19 cellular contexts compared by ENCODE assay signal in the genomic region with DNA sequence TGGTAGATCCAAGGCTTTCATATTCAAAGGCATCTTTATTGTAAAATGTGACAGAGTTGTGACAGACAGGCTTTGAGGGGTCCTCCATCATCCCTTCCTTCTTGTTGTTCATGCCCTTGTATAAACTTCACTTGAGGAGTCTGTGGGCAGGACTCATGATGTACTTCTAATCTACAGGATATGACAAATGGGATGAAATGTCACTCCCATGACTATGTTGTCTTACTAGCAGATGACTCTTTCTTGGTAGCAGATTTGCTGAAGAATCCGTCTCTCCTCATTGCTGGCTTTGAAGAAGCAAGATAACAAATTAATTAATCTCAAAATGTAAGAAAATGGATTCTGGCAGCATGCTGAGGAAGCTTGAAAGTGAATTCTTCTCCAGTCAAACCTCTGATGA.
DNase-seq lines count a peak whose midpoint lies in the region; ATAC-seq and TF ChIP-seq lines count a peak whose summit lies in the region.
"Had no signal": no experiment of that assay in that cellular context is flagged by ENCODE, and none has a peak within 500 bp of the region (broad histone marks: within the 10 kb centered on the region; RNA-seq: fewer than 3 reads in every experiment).

No MANE protein-coding gene starts in this region.

- DNase-seq in HT1080 (ENCODE audit: low read depth) = peak; percentile 75
- DNase-seq in RKO (ENCODE audit: low spot score) = peak; percentile 64
- peak; percentile 10 for DNase-seq in epithelial cell of esophagus (ENCODE audit: low read depth)
- no peak for DNase-seq in foreskin keratinocyte
- no peak for DNase-seq in activated T-helper 1 cell treated with anti-CD3 and anti-CD28 coated beads, Interleukin-12 subunit alpha, Interleukin-12 subunit beta, Interleukin-2, Interleukin-4 antibody, amounts not matched to agents 30 ng/mL and 10 ng/mL and 1 ng/mL, durations not matched to agents 14 hours and 24 hours and 36 hours (ENCODE audit: low spot score)
- DNase-seq in HPDE6-E6E7 (ENCODE audit: extremely low spot score) = no peak
- DNase-seq: AML-193; Caco-2; Calu3; CD4-positive, alpha-beta T cell; CD8-positive, alpha-beta T cell; DMS79 treated with DMSO at 0.1 percent for 48 hours; GF-D8 had no signal

- H3K4me1 Mint-ChIP-seq in activated T-helper 1 cell treated with anti-CD3 and anti-CD28 coated beads, Interleukin-12 subunit alpha, Interleukin-12 subunit beta, Interleukin-2, Interleukin-4 antibody, amounts not matched to agents 30 ng/mL and 10 ng/mL and 1 ng/mL, durations not matched to agents 14 hours and 24 hours and 36 hours (ENCODE audit: low read depth) = no peaks in the 10 kb centered on the region
- H3K4me1 Mint-ChIP-seq: B cell had no signal

- TF ChIP-seq CTCF in epithelial cell of esophagus (IDR thresholded peaks at IDR 0.05; ENCODE audit: insufficient read depth, low read depth, low read length, missing control alignments) = no peak
- no peak for TF ChIP-seq CTCF in foreskin keratinocyte (conservative IDR thresholded peaks at IDR 0.05)

- H3K4me3 Mint-ChIP-seq in activated T-helper 1 cell treated with anti-CD3 and anti-CD28 coated beads, Interleukin-12 subunit alpha, Interleukin-12 subunit beta, Interleukin-2, Interleukin-4 antibody, amounts not matched to agents 30 ng/mL and 10 ng/mL and 1 ng/mL, durations not matched to agents 14 hours and 24 hours and 36 hours = no peak overlapping the region
- H3K4me3 Mint-ChIP-seq: B cell; CD4-positive, alpha-beta T cell; CD8-positive, alpha-beta T cell had no signal

- no peak overlapping the region for H3K27ac ChIP-seq in foreskin keratinocyte
- H3K27ac ChIP-seq: 22Rv1; A549; BLaER1 treated with 17β-estradiol and CSF1 and Interleukin-3, amounts not matched to agents 10 nM and 100 nM; C4-2B had no signal

- no peaks in the 10 kb centered on the region for H3K9me3 Mint-ChIP-seq in activated T-helper 1 cell treated with anti-CD3 and anti-CD28 coated beads, Interleukin-12 subunit alpha, Interleukin-12 subunit beta, Interleukin-2, Interleukin-4 antibody, amounts not matched to agents 30 ng/mL and 10 ng/mL and 1 ng/mL, durations not matched to agents 14 hours and 24 hours and 36 hours

- no peak overlapping the region for H3K27ac Mint-ChIP-seq in activated T-helper 1 cell treated with anti-CD3 and anti-CD28 coated beads, Interleukin-12 subunit alpha, Interleukin-12 subunit beta, Interleukin-2, Interleukin-4 antibody, amounts not matched to agents 30 ng/mL and 10 ng/mL and 1 ng/mL, durations not matched to agents 14 hours and 24 hours and 36 hours
- H3K27ac Mint-ChIP-seq: B cell; CD4-positive, alpha-beta T cell; CD8-positive, alpha-beta T cell had no signal

- no peaks in the 10 kb centered on the region for H3K27me3 ChIP-seq in foreskin keratinocyte
- H3K27me3 ChIP-seq: BLaER1 treated with 17β-estradiol and CSF1 and Interleukin-3, amounts not matched to agents 10 nM and 100 nM had no signal

- peak; percentile 21 for ATAC-seq in foreskin keratinocyte
- no peak for ATAC-seq in HG02610 (IDR thresholded peaks at IDR 0.05; ENCODE audit: unreplicated experiment)
- ATAC-seq: A549; CD8-positive, alpha-beta T cell had no signal

- H3K27me3 Mint-ChIP-seq in activated T-helper 1 cell treated with anti-CD3 and anti-CD28 coated beads, Interleukin-12 subunit alpha, Interleukin-12 subunit beta, Interleukin-2, Interleukin-4 antibody, amounts not matched to agents 30 ng/mL and 10 ng/mL and 1 ng/mL, durations not matched to agents 14 hours and 24 hours and 36 hours (ENCODE audit: insufficient read depth) = no peaks in the 10 kb centered on the region
- H3K27me3 Mint-ChIP-seq: B cell; CD4-positive, alpha-beta T cell had no signal

- H3K36me3 Mint-ChIP-seq in activated T-helper 1 cell treated with anti-CD3 and anti-CD28 coated beads, Interleukin-12 subunit alpha, Interleukin-12 subunit beta, Interleukin-2, Interleukin-4 antibody, amounts not matched to agents 30 ng/mL and 10 ng/mL and 1 ng/mL, durations not matched to agents 14 hours and 24 hours and 36 hours (ENCODE audit: low read depth) = no peaks in the 10 kb centered on the region
- H3K36me3 Mint-ChIP-seq: CD8-positive, alpha-beta T cell had no signal

- H3K4me1 ChIP-seq in foreskin keratinocyte = no peaks in the 10 kb centered on the region
- H3K4me1 ChIP-seq: A549; BLaER1 treated with 17β-estradiol and CSF1 and Interleukin-3, amounts not matched to agents 10 nM and 100 nM; Caco-2 had no signal

- no peak overlapping the region for H3K4me3 ChIP-seq in epithelial cell of esophagus (ENCODE audit: low read length)
- H3K4me3 ChIP-seq: A549; BLaER1 treated with 17β-estradiol and CSF1 and Interleukin-3, amounts not matched to agents 10 nM and 100 nM had no signal

- intact Hi-C loops in activated T-helper 1 cell treated with anti-CD3 and anti-CD28 coated beads, Interleukin-12 subunit alpha, Interleukin-12 subunit beta, Interleukin-2, Interleukin-4 antibody, amounts not matched to agents 30 ng/mL and 10 ng/mL and 1 ng/mL, durations not matched to agents 14 hours and 24 hours and 36 hours (cut with micrococcal nuclease) = no loop called here

Comparison
In these comparisons a context has a peak if more than half of its experiments do, and no peak if none do; other contexts are left out.
1. DNase-seq: peak in HT1080 (single experiment), RKO (single experiment) and epithelial cell of esophagus (single experiment); none in foreskin keratinocyte (0 of 2), activated T-helper 1 cell treated with anti-CD3 and anti-CD28 coated beads, Interleukin-12 subunit alpha, Interleukin-12 subunit beta, Interleukin-2, Interleukin-4 antibody, amounts not matched to agents 30 ng/mL and 10 ng/mL and 1 ng/mL, durations not matched to agents 14 hours and 24 hours and 36 hours (single experiment) and HPDE6-E6E7 (single experiment).